Comparison of ENCODE assay signal across 12 cellular contexts in the genomic region with DNA sequence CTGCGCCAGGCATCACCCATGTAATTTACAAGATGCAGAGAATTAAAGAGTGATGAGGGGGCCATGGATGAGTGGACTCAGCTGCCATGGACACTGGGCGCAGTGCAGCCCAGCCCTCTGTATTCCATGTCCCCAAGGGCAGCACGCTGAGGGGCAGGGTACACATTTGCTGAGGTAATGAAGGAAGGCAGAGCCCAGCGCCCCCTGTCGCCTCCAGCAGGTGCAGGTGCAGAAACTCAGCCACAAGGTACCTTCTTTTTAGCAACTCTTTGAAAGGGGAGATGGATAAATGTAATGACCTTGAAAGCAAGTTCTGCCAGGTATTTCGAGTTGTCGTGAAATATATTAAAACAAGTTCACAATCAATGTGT. TPM values are rescaled to one million over a fixed set of nuclear protein-coding genes. Genes with fewer than 3 reads are reported as not detected.
A peak's percentile ranks its signal among the peaks of the same experiment; 100 is the strongest.
DNase-seq lines count a peak whose midpoint lies in the region; TF ChIP-seq lines count a peak whose summit lies in the region.
"Had no signal": no experiment of that assay in that cellular context is flagged by ENCODE, and none has a peak within 500 bp of the region (broad histone marks: within the 10 kb centered on the region; RNA-seq: fewer than 3 reads in every experiment).

No MANE protein-coding gene starts in this region.

- H3K9me3 Mint-ChIP-seq in glutamatergic neuron (ENCODE audit: unreplicated experiment): no peaks in the 10 kb centered on the region
- H3K9me3 Mint-ChIP-seq: nephron; stimulated activated naive B cell treated with anti-CD40 and anti-IgM and Interleukin-4, amounts not matched to agents 10 μg/mL and 1 μg/mL and 100 μg/mL, for 72 hours had no signal

- no peak overlapping the region for H2AFZ ChIP-seq in OCI-LY1 (ENCODE audit: low read length)

- H3K79me2 ChIP-seq in OCI-LY1 (ENCODE audit: insufficient read depth, low read length): no peaks in the 10 kb centered on the region

- no peak overlapping the region for H3K27ac ChIP-seq in C4-2B
- H3K27ac ChIP-seq in OCI-LY1 (ENCODE audit: low read depth, low read length, poor library complexity, severe bottlenecking): no peak overlapping the region

- H3K4me1 ChIP-seq in OCI-LY1 (ENCODE audit: insufficient read depth, low read length, severe bottlenecking): no peaks in the 10 kb centered on the region

- DNase-seq in HFF-Myc (ENCODE audit: extremely low read depth, low read depth) (no peak), glutamatergic neuron (peak; percentile 79), mesenteric fat pad (ENCODE audit: low spot score) (no peak), NCI-H187 (lab: John Stamatoyannopoulos, UW) (no peak), NCI-H524 (lab: John Stamatoyannopoulos, UW) (no peak), SW 1271 (lab: John Stamatoyannopoulos, UW) (no peak)
- DNase-seq: activated T-cell treated with anti-CD3 and anti-CD28 coated beads for 4 hours; aorta; stimulated activated naive B cell treated with anti-CD40 and anti-IgM and Interleukin-4, amounts not matched to agents 10 μg/mL and 1 μg/mL and 100 μg/mL, for 72 hours had no signal

- H3K27me3 ChIP-seq in OCI-LY1 (ENCODE audit: insufficient read depth, low read length): no peaks in the 10 kb centered on the region

- H3K36me3 Mint-ChIP-seq in glutamatergic neuron (ENCODE audit: unreplicated experiment): no peaks in the 10 kb centered on the region
- H3K36me3 Mint-ChIP-seq: stimulated activated naive B cell treated with anti-CD40 and anti-IgM and Interleukin-4, amounts not matched to agents 10 μg/mL and 1 μg/mL and 100 μg/mL, for 72 hours had no signal

- H3K4me3 ChIP-seq in HFF-Myc (replicated peaks; ENCODE audit: low read depth, low read length) (no peak overlapping the region), OCI-LY1 (ENCODE audit: low read depth, low read length, poor library complexity, severe bottlenecking) (no peak overlapping the region)

- peak overlapping the region; percentile 21 for H3K4me3 Mint-ChIP-seq in glutamatergic neuron (ENCODE audit: unreplicated experiment)
- H3K4me3 Mint-ChIP-seq: nephron; stimulated activated naive B cell treated with anti-CD40 and anti-IgM and Interleukin-4, amounts not matched to agents 10 μg/mL and 1 μg/mL and 100 μg/mL, for 72 hours had no signal

- no peaks in the 10 kb centered on the region for H3K9me3 ChIP-seq in OCI-LY1 (ENCODE audit: low read length)

- H3K27me3 Mint-ChIP-seq in glutamatergic neuron (ENCODE audit: unreplicated experiment): peaks cover 3% of the 10 kb centered on the region

- H3K36me3 ChIP-seq in OCI-LY1 (ENCODE audit: insufficient read depth, low read length): no peaks in the 10 kb centered on the region

- TF ChIP-seq CTCF in C4-2B (conservative IDR thresholded peaks at IDR 0.05) (peak; percentile 60), HFF-Myc (IDR thresholded peaks at IDR 0.05; ENCODE audit: low read depth, low read length, missing control alignments) (peak; percentile 24), OCI-LY1 (IDR thresholded peaks at IDR 0.05; ENCODE audit: low read length) (peak; percentile 67), glutamatergic neuron (IDR thresholded peaks at IDR 0.05; ENCODE audit: partially characterized antibody, unreplicated experiment) (peak; percentile 60)

- peaks cover 21% of the 10 kb centered on the region for H3K4me1 Mint-ChIP-seq in glutamatergic neuron (ENCODE audit: low read depth, unreplicated experiment)
- H3K4me1 Mint-ChIP-seq: stimulated activated naive B cell treated with anti-CD40 and anti-IgM and Interleukin-4, amounts not matched to agents 10 μg/mL and 1 μg/mL and 100 μg/mL, for 72 hours had no signal

- no peak overlapping the region for H3K9ac ChIP-seq in OCI-LY1 (ENCODE audit: low read length)

- H3F3A ChIP-seq in OCI-LY1 (ENCODE audit: insufficient read depth, low read length): no peaks in the 10 kb centered on the region

- no peaks in the 10 kb centered on the region for H3K9me2 ChIP-seq in OCI-LY1 (ENCODE audit: low read depth, low read length)

- H4K20me1 ChIP-seq in OCI-LY1 (ENCODE audit: insufficient read depth, low read length): no peaks in the 10 kb centered on the region

- peak overlapping the region; percentile 96 for H3K27ac Mint-ChIP-seq in glutamatergic neuron (ENCODE audit: unreplicated experiment)
- H3K27ac Mint-ChIP-seq: stimulated activated naive B cell treated with anti-CD40 and anti-IgM and Interleukin-4, amounts not matched to agents 10 μg/mL and 1 μg/mL and 100 μg/mL, for 72 hours had no signal

- no peak overlapping the region for H3K4me2 ChIP-seq in OCI-LY1 (ENCODE audit: low read length)

RNA-seq across cellular contexts. Expression of a gene that starts 7.1 kb away (rescaled TPM):
- total RNA-seq in glutamatergic neuron (ENCODE audit: unreplicated experiment) (not detected), mesenteric fat pad (105 TPM)

RNA-seq across cellular contexts. Expression of a gene that starts 29.5 kb away (rescaled TPM):
- total RNA-seq in glutamatergic neuron (ENCODE audit: unreplicated experiment): not detected
- 49.6 TPM for total RNA-seq in mesenteric fat pad

RNA-seq across cellular contexts. Expression of a gene that starts 43.9 kb away (rescaled TPM):
- not detected for total RNA-seq in glutamatergic neuron (ENCODE audit: unreplicated experiment)
- not detected for total RNA-seq in mesenteric fat pad
- total RNA-seq: aorta had no signal

Comparison
In these comparisons a context has a peak if more than half of its experiments do, and no peak if none do; other contexts are left out.
1. RNA of a gene that starts 7.1 kb away (total RNA-seq): 105 TPM in mesenteric fat pad (single experiment); not detected in glutamatergic neuron (single experiment); every median in the first group is over 100 times any median in the second.
2. RNA of a gene that starts 29.5 kb away (total RNA-seq): 49.6 TPM in mesenteric fat pad (single experiment); not detected in glutamatergic neuron (single experiment); every median in the first group is over 10 times any median in the second.
3. Peak in every context shown above with its lines, with median percentiles within 50 percentile points of each other: CTCF ChIP-seq.